Comparison of ENCODE assay signal across 18 cellular contexts in the genomic region with DNA sequence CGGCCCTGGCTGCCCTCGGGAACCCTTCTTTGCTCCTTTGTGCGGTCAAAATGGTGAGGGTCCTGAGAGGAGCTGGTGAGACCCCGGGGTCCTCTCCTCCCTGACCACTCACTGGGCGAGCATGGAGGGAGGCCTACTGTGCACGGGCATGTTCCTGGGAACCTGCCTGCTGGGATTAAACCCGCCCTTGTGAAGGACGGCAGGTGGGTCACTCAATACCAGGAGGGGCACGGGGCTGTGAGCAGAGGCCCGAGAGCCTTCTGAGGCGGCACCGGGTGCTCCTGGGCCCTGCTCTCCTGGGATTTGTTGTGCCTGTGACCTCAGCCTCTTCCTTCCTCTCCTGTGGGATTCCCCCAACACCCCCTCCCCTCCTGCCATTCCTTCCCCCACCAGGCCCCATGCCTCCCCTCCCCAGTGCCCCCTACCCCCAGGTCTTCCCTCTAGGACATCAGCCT. TPM values are rescaled to one million over a fixed set of nuclear protein-coding genes. Genes with fewer than 3 reads are reported as not detected.
DNase-seq lines count a peak whose midpoint lies in the region; ATAC-seq, FAIRE-seq and TF ChIP-seq lines count a peak whose summit lies in the region.
"Had no signal": no experiment of that assay in that cellular context is flagged by ENCODE, and none has a peak within 500 bp of the region (broad histone marks: within the 10 kb centered on the region; RNA-seq: fewer than 3 reads in every experiment).

No MANE protein-coding gene starts in this region.

- H3K4me3 Mint-ChIP-seq in natural killer cell = peak overlapping the region; percentile 75
- no peak overlapping the region for H3K4me3 Mint-ChIP-seq in natural killer cell treated with Interleukin-12 subunit alpha and Interleukin-12 subunit beta and Interleukin-15 and Interleukin-18, amount 100 ng/mL, for 72 hours
- H3K4me3 Mint-ChIP-seq: activated CD8-positive, alpha-beta T cell treated with anti-CD3 and anti-CD28 coated beads for 36 hours; activated T-helper 17 cell treated with anti-CD3 and anti-CD28 coated beads, Interleukin-2, amount 50 U/mL, for 72 hours had no signal

- WGBS in pancreas, 2 donors = 35 to 36% methylated on average over 12 of the region's 12 CpGs

- H3K27ac Mint-ChIP-seq in natural killer cell = peak overlapping the region; percentile 72 to 78
- no peak overlapping the region for H3K27ac Mint-ChIP-seq in natural killer cell treated with Interleukin-12 subunit alpha and Interleukin-12 subunit beta and Interleukin-15 and Interleukin-18, amount 100 ng/mL, for 72 hours
- H3K27ac Mint-ChIP-seq: activated CD8-positive, alpha-beta T cell treated with anti-CD3 and anti-CD28 coated beads for 36 hours; activated T-helper 17 cell treated with anti-CD3 and anti-CD28 coated beads, Interleukin-2, amount 50 U/mL, for 72 hours had no signal

- no peaks in the 10 kb centered on the region for H3K9me3 Mint-ChIP-seq in natural killer cell
- H3K9me3 Mint-ChIP-seq in natural killer cell treated with Interleukin-12 subunit alpha and Interleukin-12 subunit beta and Interleukin-15 and Interleukin-18, amount 100 ng/mL, for 72 hours = no peaks in the 10 kb centered on the region
- H3K9me3 Mint-ChIP-seq: activated CD8-positive, alpha-beta T cell treated with anti-CD3 and anti-CD28 coated beads for 36 hours; activated T-helper 17 cell treated with anti-CD3 and anti-CD28 coated beads, Interleukin-2, amount 50 U/mL, for 72 hours; CD4-positive, alpha-beta memory T cell had no signal

- H3K36me3 Mint-ChIP-seq in natural killer cell = no peaks in the 10 kb centered on the region
- peaks cover 5% of the 10 kb centered on the region for H3K36me3 Mint-ChIP-seq in natural killer cell treated with Interleukin-12 subunit alpha and Interleukin-12 subunit beta and Interleukin-15 and Interleukin-18, amount 100 ng/mL, for 72 hours

- in situ Hi-C loops in HAP-1 (cut with MboI; ENCODE audit: low sequenced_read_pairs) = no loop called here

- peaks cover 24% of the 10 kb centered on the region for H3K27me3 ChIP-seq in left ventricle myocardium inferior (ENCODE audit: low read depth)
- no peaks in the 10 kb centered on the region for H3K27me3 ChIP-seq in pancreas
- peaks cover 12% of the 10 kb centered on the region for H3K27me3 ChIP-seq in HAP-1 (ENCODE audit: low read depth)

- H3K4me1 Mint-ChIP-seq in natural killer cell = peaks cover 13 to 47% of the 10 kb centered on the region in 2 donors
- peaks cover 0 to 10% of the 10 kb centered on the region in 2 donors for H3K4me1 Mint-ChIP-seq in natural killer cell treated with Interleukin-12 subunit alpha and Interleukin-12 subunit beta and Interleukin-15 and Interleukin-18, amount 100 ng/mL, for 72 hours (ENCODE audit: low read depth in 2 of 2)
- H3K4me1 Mint-ChIP-seq: activated T-helper 17 cell treated with anti-CD3 and anti-CD28 coated beads, Interleukin-2, amount 50 U/mL, for 72 hours had no signal

- H3K4me1 ChIP-seq in left ventricle myocardium inferior (peaks cover 52% of the 10 kb centered on the region), pancreas (peaks cover 15 to 31% (median 29%) of the 10 kb centered on the region in 3 donors), HAP-1 (no peaks in the 10 kb centered on the region)

- FAIRE-seq in pancreas (lab: Jason Lieb, UNC) = no peak
- FAIRE-seq: A204.1 had no signal

- TF ChIP-seq CTCF in natural killer cell (IDR thresholded peaks at IDR 0.05) (no peak), left ventricle myocardium inferior (IDR thresholded peaks at IDR 0.05; ENCODE audit: borderline replicate concordance) (no peak), pancreas (IDR thresholded peaks at IDR 0.05) (no peak)

- DNase-seq in natural killer cell (no peak), left ventricle myocardium inferior (no peak), pancreas (peak in 1 of 6 donors; percentile 36), EL (no peak), mucosa of gallbladder (ENCODE audit: low spot score) (no peak), GM03348 (ENCODE audit: low spot score) (no peak), HAP-1 (ENCODE audit: low spot score in 2 of 2) (no peak)
- DNase-seq in natural killer cell treated with Interleukin-12 subunit alpha and Interleukin-12 subunit beta and Interleukin-15 and Interleukin-18, amount 100 ng/mL, for 72 hours (ENCODE audit: low spot score) = no peak
- DNase-seq: activated CD8-positive, alpha-beta T cell treated with anti-CD3 and anti-CD28 coated beads for 36 hours; amygdala; GDM1; NCI-H2081 treated with DMSO at 0.1 percent for 48 hours; posterior cingulate gyrus; SHP77 treated with DMSO at 0.1 percent for 48 hours had no signal

- intact Hi-C loops in natural killer cell (cut with micrococcal nuclease) (no loop called here), left ventricle myocardium inferior (cut with micrococcal nuclease) (no loop called here), pancreas (cut with DNase I) (no loop called here)

- H3K27me3 Mint-ChIP-seq in natural killer cell (ENCODE audit: low read depth in 2 of 2) = no peaks in the 10 kb centered on the region
- H3K27me3 Mint-ChIP-seq in natural killer cell treated with Interleukin-12 subunit alpha and Interleukin-12 subunit beta and Interleukin-15 and Interleukin-18, amount 100 ng/mL, for 72 hours = peaks cover 0 to 2% of the 10 kb centered on the region in 2 donors
- H3K27me3 Mint-ChIP-seq: activated T-helper 17 cell treated with anti-CD3 and anti-CD28 coated beads, Interleukin-2, amount 50 U/mL, for 72 hours had no signal

- ATAC-seq in natural killer cell = peak in 1 of 3 donors; percentile 1
- no peak for ATAC-seq in natural killer cell treated with Interleukin-12 subunit alpha and Interleukin-12 subunit beta and Interleukin-15 and Interleukin-18, amount 100 ng/mL, for 72 hours
- peak in 2 of 4 donors; percentile 2 to 4 for ATAC-seq in pancreas

- no peaks in the 10 kb centered on the region for H3K9me3 ChIP-seq in left ventricle myocardium inferior (replicated peaks)
- no peaks in the 10 kb centered on the region for H3K9me3 ChIP-seq in pancreas
- H3K9me3 ChIP-seq in HAP-1 = no peaks in the 10 kb centered on the region
- H3K9me3 ChIP-seq: transverse colon had no signal

- H3K27ac ChIP-seq in left ventricle myocardium inferior (replicated peaks) (peak overlapping the region; percentile 75), pancreas (peak overlapping the region; percentile 55 to 80 (median 66))

- H3K4me3 ChIP-seq in left ventricle myocardium inferior = peak overlapping the region; percentile 58
- H3K4me3 ChIP-seq in pancreas = no peak overlapping the region
- no peak overlapping the region for H3K4me3 ChIP-seq in HAP-1

- H3K36me3 ChIP-seq in left ventricle myocardium inferior (peaks cover 24% of the 10 kb centered on the region), pancreas (peaks cover 0 to 19% (median 5%) of the 10 kb centered on the region in 3 donors), HAP-1 (replicated peaks) (peaks cover 6% of the 10 kb centered on the region)

RNA-seq across cellular contexts. Expression of gene METRNL, which starts 19.7 kb away (rescaled TPM):
- total RNA-seq in natural killer cell (100 to 1,000 TPM; 227 to 390 (median 325) TPM), left ventricle myocardium inferior (75.2 TPM), pancreas (10 to 100 TPM; 11.1 to 28.3 (median 16.2) TPM), mucosa of gallbladder (45.8 TPM)
- total RNA-seq in natural killer cell treated with Interleukin-12 subunit alpha and Interleukin-12 subunit beta and Interleukin-15 and Interleukin-18, amount 100 ng/mL, for 72 hours = 100 to 1,000 TPM; 179 to 208 TPM
- 10 to 100 TPM; 18.9 to 20.8 TPM for polyA plus RNA-seq in pancreas

Comparison
In these comparisons a context has a peak if more than half of its experiments do, and no peak if none do; other contexts are left out.
1. H3K27ac Mint-ChIP-seq: peak in natural killer cell (2 of 2); none in natural killer cell treated with Interleukin-12 subunit alpha and Interleukin-12 subunit beta and Interleukin-15 and Interleukin-18, amount 100 ng/mL, for 72 hours (0 of 2).